ENCODE assay signal across 1 cellular context in genomic region chr5:172129174-172129764, GRCh38.
TF ChIP-seq lines count a peak whose summit lies in the region.

No MANE protein-coding gene starts in this region.

TF ChIP-seq in HepG2, 621 proteins besides CTCF, POLR2A, EP300 and RAD21 (continued from another document):
- TF ChIP-seq, protein P1, sequence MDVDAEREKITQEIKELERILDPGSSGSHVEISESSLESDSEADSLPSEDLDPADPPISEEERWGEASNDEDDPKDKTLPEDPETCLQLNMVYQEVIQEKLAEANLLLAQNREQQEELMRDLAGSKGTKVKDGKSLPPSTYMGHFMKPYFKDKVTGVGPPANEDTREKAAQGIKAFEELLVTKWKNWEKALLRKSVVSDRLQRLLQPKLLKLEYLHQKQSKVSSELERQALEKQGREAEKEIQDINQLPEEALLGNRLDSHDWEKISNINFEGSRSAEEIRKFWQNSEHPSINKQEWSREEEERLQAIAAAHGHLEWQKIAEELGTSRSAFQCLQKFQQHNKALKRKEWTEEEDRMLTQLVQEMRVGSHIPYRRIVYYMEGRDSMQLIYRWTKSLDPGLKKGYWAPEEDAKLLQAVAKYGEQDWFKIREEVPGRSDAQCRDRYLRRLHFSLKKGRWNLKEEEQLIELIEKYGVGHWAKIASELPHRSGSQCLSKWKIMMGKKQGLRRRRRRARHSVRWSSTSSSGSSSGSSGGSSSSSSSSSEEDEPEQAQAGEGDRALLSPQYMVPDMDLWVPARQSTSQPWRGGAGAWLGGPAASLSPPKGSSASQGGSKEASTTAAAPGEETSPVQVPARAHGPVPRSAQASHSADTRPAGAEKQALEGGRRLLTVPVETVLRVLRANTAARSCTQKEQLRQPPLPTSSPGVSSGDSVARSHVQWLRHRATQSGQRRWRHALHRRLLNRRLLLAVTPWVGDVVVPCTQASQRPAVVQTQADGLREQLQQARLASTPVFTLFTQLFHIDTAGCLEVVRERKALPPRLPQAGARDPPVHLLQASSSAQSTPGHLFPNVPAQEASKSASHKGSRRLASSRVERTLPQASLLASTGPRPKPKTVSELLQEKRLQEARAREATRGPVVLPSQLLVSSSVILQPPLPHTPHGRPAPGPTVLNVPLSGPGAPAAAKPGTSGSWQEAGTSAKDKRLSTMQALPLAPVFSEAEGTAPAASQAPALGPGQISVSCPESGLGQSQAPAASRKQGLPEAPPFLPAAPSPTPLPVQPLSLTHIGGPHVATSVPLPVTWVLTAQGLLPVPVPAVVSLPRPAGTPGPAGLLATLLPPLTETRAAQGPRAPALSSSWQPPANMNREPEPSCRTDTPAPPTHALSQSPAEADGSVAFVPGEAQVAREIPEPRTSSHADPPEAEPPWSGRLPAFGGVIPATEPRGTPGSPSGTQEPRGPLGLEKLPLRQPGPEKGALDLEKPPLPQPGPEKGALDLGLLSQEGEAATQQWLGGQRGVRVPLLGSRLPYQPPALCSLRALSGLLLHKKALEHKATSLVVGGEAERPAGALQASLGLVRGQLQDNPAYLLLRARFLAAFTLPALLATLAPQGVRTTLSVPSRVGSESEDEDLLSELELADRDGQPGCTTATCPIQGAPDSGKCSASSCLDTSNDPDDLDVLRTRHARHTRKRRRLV (CRISPR knock-in tag; IDR thresholded peaks at IDR 0.05): no peak
- no peak for TF ChIP-seq AKAP8 (CRISPR knock-in tag; IDR thresholded peaks at IDR 0.05)
- TF ChIP-seq ZNF878 (CRISPR knock-in tag; IDR thresholded peaks at IDR 0.05): no peak
- no peak for TF ChIP-seq PAX8 (CRISPR knock-in tag; IDR thresholded peaks at IDR 0.05; ENCODE audit: borderline replicate concordance)
- TF ChIP-seq ZNF367 (CRISPR knock-in tag; IDR thresholded peaks at IDR 0.05; ENCODE audit: borderline replicate concordance): no peak
- no peak for TF ChIP-seq ZNF253 (CRISPR knock-in tag; IDR thresholded peaks at IDR 0.05; ENCODE audit: borderline replicate concordance)
TF ChIP-seq in HepG2: peak in this region for 0.
